Comparison of ENCODE assay signal across 27 cellular contexts in genomic region chr4:113851816-113852215, GRCh38.
"Had no signal": no experiment of that assay in that cellular context is flagged by ENCODE, and none has a peak within 500 bp of the region (broad histone marks: within the 10 kb centered on the region; RNA-seq: fewer than 3 reads in every experiment).

No MANE protein-coding gene starts in this region.

- H3K36me3 ChIP-seq: colonic mucosa, esophagus squamous epithelium, gastrocnemius medialis, ovary, spleen, tibial artery had no signal

- DNase-seq: colonic mucosa; effector CD8-positive, alpha-beta T cell; erythroblast; esophagus squamous epithelium; foreskin fibroblast; gastrocnemius medialis; head of caudate nucleus; natural killer cell; occipital lobe; ovary; psoas muscle; spleen; stimulated activated CD4-positive, alpha-beta T cell treated with anti-CD3 and anti-CD28 coated beads, Interleukin-4, amount 100 ng/mL, for 4 hours; stimulated activated naive CD8-positive, alpha-beta T cell treated with anti-CD3 and anti-CD28 coated beads, Interleukin-15, Interleukin-2, amounts not matched to agents 100 U/mL and 50 U/mL, for 24 hours; substantia nigra; testis; tibial artery had no signal

- H3K4me3 ChIP-seq: colonic mucosa, esophagus squamous epithelium, gastrocnemius medialis, lung, ovary, psoas muscle, skin epidermis, spleen, testis, tibial artery had no signal

- ATAC-seq: gastrocnemius medialis; left lobe of liver; natural killer cell; psoas muscle; right cardiac atrium; stimulated activated memory B cell treated with anti-CD40 and anti-IgM and Interleukin-4, amounts not matched to agents 10 μg/mL and 1 μg/mL and 100 μg/mL, for 72 hours; stimulated activated naive CD8-positive, alpha-beta T cell treated with anti-CD3 and anti-CD28 coated beads, Interleukin-15, Interleukin-2, amounts not matched to agents 100 U/mL and 50 U/mL, for 24 hours had no signal

- H3K27ac ChIP-seq: colonic mucosa, esophagus squamous epithelium, gastrocnemius medialis, ovary, psoas muscle, skin epidermis, spleen, testis, tibial artery had no signal

- H3K9me3 ChIP-seq: colonic mucosa, esophagus squamous epithelium, gastrocnemius medialis, ovary, psoas muscle, spleen, testis, tibial artery had no signal

- H3K27me3 Mint-ChIP-seq: dendritic cell treated with granulocyte-macrophage colony-stimulating factor and Interleukin-4, amounts not matched to agents 40 ng/mL and 50 ng/mL, for 4 days; type B pancreatic cell had no signal

- H3K9me3 Mint-ChIP-seq: type B pancreatic cell had no signal

- H3K27ac Mint-ChIP-seq: dendritic cell treated with granulocyte-macrophage colony-stimulating factor and Interleukin-4, amounts not matched to agents 40 ng/mL and 50 ng/mL, for 4 days; memory B cell; natural killer cell; stimulated activated memory B cell treated with anti-CD40 and anti-IgM and Interleukin-4, amounts not matched to agents 10 μg/mL and 1 μg/mL and 100 μg/mL, for 72 hours; type B pancreatic cell had no signal

- H3K27me3 ChIP-seq: colonic mucosa, esophagus squamous epithelium, gastrocnemius medialis, ovary, spleen, testis, tibial artery had no signal

- H3K4me1 ChIP-seq: colonic mucosa, esophagus squamous epithelium, gastrocnemius medialis, psoas muscle, spleen, testis, tibial artery had no signal

- H3K4me1 Mint-ChIP-seq: memory B cell; stimulated activated memory B cell treated with anti-CD40 and anti-IgM and Interleukin-4, amounts not matched to agents 10 μg/mL and 1 μg/mL and 100 μg/mL, for 72 hours had no signal

- H3K4me3 Mint-ChIP-seq: dendritic cell treated with granulocyte-macrophage colony-stimulating factor and Interleukin-4, amounts not matched to agents 40 ng/mL and 50 ng/mL, for 4 days; memory B cell; natural killer cell; stimulated activated memory B cell treated with anti-CD40 and anti-IgM and Interleukin-4, amounts not matched to agents 10 μg/mL and 1 μg/mL and 100 μg/mL, for 72 hours; type B pancreatic cell had no signal

- H3K36me3 Mint-ChIP-seq: natural killer cell; stimulated activated memory B cell treated with anti-CD40 and anti-IgM and Interleukin-4, amounts not matched to agents 10 μg/mL and 1 μg/mL and 100 μg/mL, for 72 hours; type B pancreatic cell had no signal

- FAIRE-seq: endometrium, keratinocyte had no signal
